10 cellular contexts compared by ENCODE assay signal in genomic region chr2:86274265-86274917, GRCh38.
DNase-seq lines count a peak whose midpoint lies in the region; ATAC-seq and TF ChIP-seq lines count a peak whose summit lies in the region.
"Had no signal": no experiment of that assay in that cellular context is flagged by ENCODE, and none has a peak within 500 bp of the region (broad histone marks: within the 10 kb centered on the region; RNA-seq: fewer than 3 reads in every experiment).

No MANE protein-coding gene starts in this region.

- no peaks in the 10 kb centered on the region for H4K20me1 ChIP-seq in mammary epithelial cell (ENCODE audit: insufficient read depth, low read length)

- peaks cover 5% of the 10 kb centered on the region for H3K9me3 ChIP-seq in mammary epithelial cell (replicated peaks; ENCODE audit: insufficient read depth, low read length)

- intact Hi-C loops in mammary epithelial cell (cut with micrococcal nuclease) = no loop called here

- H3K4me1 ChIP-seq in mammary epithelial cell (ENCODE audit: insufficient read depth, low read length) = peaks cover 6% of the 10 kb centered on the region

- H3K4me2 ChIP-seq in mammary epithelial cell (ENCODE audit: insufficient read depth, low read depth, low read length) = no peak overlapping the region

- DNase-seq in activated CD4-positive, CD25-positive, alpha-beta regulatory T cell treated with anti-CD3 and anti-CD28 coated beads, Interleukin-2, amount 50 U/mL, for 72 hours = no peak
- DNase-seq in HPDE6-E6E7 (ENCODE audit: extremely low spot score) = peak; percentile 54
- peak; percentile 47 for DNase-seq in mammary epithelial cell
- no peak for DNase-seq in NCI-H1092 (lab: John Stamatoyannopoulos, UW)
- DNase-seq in NCI-H1105 treated with DMSO at 0.1 percent for 48 hours (lab: John Stamatoyannopoulos, UW) = no peak
- DNase-seq in COR-L47 (lab: John Stamatoyannopoulos, UW) = no peak

- CTCF ChIA-PET in mammary epithelial cell (lab: Charles Lee; ENCODE audit: low non-redundant PET) = no interaction called here

- no TSS peak for BruUV-seq in mammary epithelial cell (replicated peaks; lab: Mats Ljungman, UMichigan)

- H3K36me3 Mint-ChIP-seq in stimulated activated memory B cell treated with anti-CD40 and anti-IgM and Interleukin-4, amounts not matched to agents 10 μg/mL and 1 μg/mL and 100 μg/mL, for 72 hours = peaks cover 24% of the 10 kb centered on the region

- H3K9me3 Mint-ChIP-seq in stimulated activated memory B cell treated with anti-CD40 and anti-IgM and Interleukin-4, amounts not matched to agents 10 μg/mL and 1 μg/mL and 100 μg/mL, for 72 hours = peaks cover 18% of the 10 kb centered on the region

- no peak overlapping the region for H3K27ac ChIP-seq in mammary epithelial cell (ENCODE audit: insufficient read depth, low read depth, low read length)

- H3K36me3 ChIP-seq in mammary epithelial cell (ENCODE audit: insufficient read depth, low read length) = no peaks in the 10 kb centered on the region
- H3K36me3 ChIP-seq: thoracic aorta had no signal

- 50% methylated on average over 5 of the region's 5 CpGs for WGBS in mammary epithelial cell (ENCODE audit: low coverage, missing lambda C conversion rate)

- H2AFZ ChIP-seq in mammary epithelial cell (ENCODE audit: low read depth, low read length) = no peak overlapping the region

- no peak for TF ChIP-seq CTCF in mammary epithelial cell (conservative IDR thresholded peaks at IDR 0.05 in 1 of 2, IDR thresholded peaks at IDR 0.05 in 1 of 2; ENCODE audit: extremely low read depth in 1 of 2, insufficient read depth in 1 of 2, low read depth in 1 of 2, low read length in 2 of 2)

- dilution Hi-C loops in mammary epithelial cell (cut with HindIII; ENCODE audit: low sequenced_read_pairs) = no loop called here

- ATAC-seq in activated CD4-positive, CD25-positive, alpha-beta regulatory T cell treated with anti-CD3 and anti-CD28 coated beads, Interleukin-2, amount 50 U/mL, for 24 hours = peak; percentile 28 to 58
- peak; percentile 80 for ATAC-seq in stimulated activated memory B cell treated with anti-CD40 and anti-IgM and Interleukin-4, amounts not matched to agents 10 μg/mL and 1 μg/mL and 100 μg/mL, for 72 hours
- ATAC-seq: naive thymus-derived CD4-positive, alpha-beta T cell had no signal

- H3K79me2 ChIP-seq in mammary epithelial cell (ENCODE audit: insufficient read depth, low read length) = no peaks in the 10 kb centered on the region

- no peak overlapping the region for H3K4me3 ChIP-seq in mammary epithelial cell (replicated peaks in 1 of 3; ENCODE audit: insufficient read depth in 1 of 3, low read depth in 2 of 3, low read length in 3 of 3)
- H3K4me3 ChIP-seq: thoracic aorta had no signal

- H3K4me1 Mint-ChIP-seq in stimulated activated memory B cell treated with anti-CD40 and anti-IgM and Interleukin-4, amounts not matched to agents 10 μg/mL and 1 μg/mL and 100 μg/mL, for 72 hours = peaks cover 25% of the 10 kb centered on the region

- H3K27ac Mint-ChIP-seq in stimulated activated memory B cell treated with anti-CD40 and anti-IgM and Interleukin-4, amounts not matched to agents 10 μg/mL and 1 μg/mL and 100 μg/mL, for 72 hours = peak overlapping the region; percentile 67

- no peaks in the 10 kb centered on the region for H3K27me3 ChIP-seq in mammary epithelial cell (ENCODE audit: insufficient read depth, low read length)

- no peaks in the 10 kb centered on the region for H3K27me3 Mint-ChIP-seq in stimulated activated memory B cell treated with anti-CD40 and anti-IgM and Interleukin-4, amounts not matched to agents 10 μg/mL and 1 μg/mL and 100 μg/mL, for 72 hours

- no peak overlapping the region for H3K9ac ChIP-seq in mammary epithelial cell (ENCODE audit: insufficient read depth, low read length)

- in situ Hi-C loops in mammary epithelial cell (cut with MboI; ENCODE audit: low sequenced_read_pairs in 2 of 2) = no loop called here

- H3K4me3 Mint-ChIP-seq in stimulated activated memory B cell treated with anti-CD40 and anti-IgM and Interleukin-4, amounts not matched to agents 10 μg/mL and 1 μg/mL and 100 μg/mL, for 72 hours = peak overlapping the region; percentile 6
- H3K4me3 Mint-ChIP-seq: naive thymus-derived CD4-positive, alpha-beta T cell had no signal

Comparison
In these comparisons a context has a peak if more than half of its experiments do, and no peak if none do; other contexts are left out.
1. DNase-seq: peak in HPDE6-E6E7 (single experiment) and mammary epithelial cell (single experiment); none in activated CD4-positive, CD25-positive, alpha-beta regulatory T cell treated with anti-CD3 and anti-CD28 coated beads, Interleukin-2, amount 50 U/mL, for 72 hours (single experiment), NCI-H1092 (single experiment), NCI-H1105 treated with DMSO at 0.1 percent for 48 hours (single experiment) and COR-L47 (single experiment).